In genomic region chr15:77545058-77545457, GRCh38 we compare ENCODE assay signal across 18 cellular contexts.
"Had no signal": no experiment of that assay in that cellular context is flagged by ENCODE, and none has a peak within 500 bp of the region (broad histone marks: within the 10 kb centered on the region; RNA-seq: fewer than 3 reads in every experiment).

No MANE protein-coding gene starts in this region.

- H3K4me3 ChIP-seq: gastrocnemius medialis, heart right ventricle, pancreas, prostate gland, right lobe of liver, stomach, thoracic aorta, transverse colon had no signal

- H3K9me3 ChIP-seq: gastrocnemius medialis, pancreas, prostate gland, right lobe of liver, stomach, thoracic aorta, transverse colon had no signal

- H3K36me3 Mint-ChIP-seq: naive thymus-derived CD4-positive, alpha-beta T cell had no signal

- DNase-seq: cortex of kidney; effector memory CD4-positive, alpha-beta T cell; gastrocnemius medialis; heart right ventricle; hypothalamus; kidney glomerular epithelial cell; naive thymus-derived CD4-positive, alpha-beta T cell; nephron progenitor cell; right lobe of liver; stimulated activated CD4-positive, alpha-beta T cell treated with anti-CD3 and anti-CD28 coated beads, Interleukin-4, amount 100 ng/mL, for 24 hours; stimulated activated naive CD4-positive, alpha-beta T cell; stomach; substantia nigra; transverse colon had no signal

- H3K4me1 ChIP-seq: prostate gland had no signal

- H3K36me3 ChIP-seq: gastrocnemius medialis, heart right ventricle, pancreas, prostate gland, right lobe of liver, stomach, thoracic aorta, transverse colon had no signal

- H3K27ac Mint-ChIP-seq: nephron progenitor cell had no signal

- H3K4me3 Mint-ChIP-seq: nephron progenitor cell had no signal

- H3K27me3 ChIP-seq: gastrocnemius medialis, heart right ventricle, pancreas, right lobe of liver, stomach, transverse colon had no signal

- H3K27ac ChIP-seq: gastrocnemius medialis, pancreas, prostate gland, right lobe of liver, thoracic aorta, transverse colon had no signal

- ATAC-seq: esophagus mucosa; gastrocnemius medialis; heart right ventricle; naive thymus-derived CD4-positive, alpha-beta T cell; pancreas; right lobe of liver had no signal
